Comparison of ENCODE assay signal across 15 cellular contexts in the genomic region with DNA sequence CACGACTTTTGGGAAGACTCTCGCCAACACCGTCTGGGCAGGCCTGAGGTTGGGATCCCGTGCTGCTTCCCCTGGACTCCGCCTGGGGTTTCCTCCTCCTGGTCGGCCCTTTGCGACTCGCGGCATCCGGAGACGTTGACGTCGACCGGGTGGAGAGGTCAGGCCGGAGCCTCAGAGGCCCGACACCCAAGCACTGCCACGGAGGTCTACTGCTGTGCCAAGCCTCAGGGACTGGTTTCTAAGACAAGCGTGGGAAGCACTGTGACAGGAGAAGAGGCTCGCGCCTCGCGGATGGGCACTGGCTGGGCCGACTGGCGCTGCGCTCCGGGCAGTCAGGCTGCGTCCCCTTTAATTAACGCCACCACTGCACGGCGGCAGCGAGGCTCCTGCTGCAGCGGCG. TPM values are rescaled to one million over a fixed set of nuclear protein-coding genes. Genes with fewer than 3 reads are reported as not detected.
"Had no signal": no experiment of that assay in that cellular context is flagged by ENCODE, and none has a peak within 500 bp of the region (broad histone marks: within the 10 kb centered on the region; RNA-seq: fewer than 3 reads in every experiment).

No MANE protein-coding gene starts in this region.

RNA-seq across cellular contexts. Expression of a gene that starts 7.9 kb away (rescaled TPM):
- total RNA-seq: activated B cell treated with CpG ODN at 0.5 μM for 24 hours; activated CD4-positive, alpha-beta memory T cell treated with anti-CD3 and anti-CD28 coated beads for 36 hours; activated CD4-positive, alpha-beta T cell treated with anti-CD3 and anti-CD28 coated beads, Interleukin-2, amount 10 ng/mL, durations not matched to agents 24 days and 14 days; activated CD8-positive, alpha-beta memory T cell treated with anti-CD3 and anti-CD28 coated beads for 36 hours; activated CD8-positive, alpha-beta T cell treated with anti-CD3 and anti-CD28 coated beads for 36 hours; activated naive CD8-positive, alpha-beta T cell treated with anti-CD3 and anti-CD28 coated beads, Interleukin-2, amount 10 ng/mL, durations not matched to agents 7 days and 5 days; activated T-cell treated with anti-CD3 and anti-CD28 coated beads, Interleukin-2, amount 50 U/mL, for 4 hours; activated T-cell treated with anti-CD3 and anti-CD28 coated beads, Interleukin-2, amount 50 U/mL, for 72 hours; activated T-helper 1 cell treated with anti-CD3 and anti-CD28 coated beads, Interleukin-12 subunit alpha, Interleukin-12 subunit beta, Interleukin-2, Interleukin-4 antibody, amounts not matched to agents 30 ng/mL and 10 ng/mL and 1 ng/mL, durations not matched to agents 14 hours and 24 hours and 36 hours; activated T-helper 17 cell treated with anti-CD3 and anti-CD28 coated beads, Interleukin-2, amount 50 U/mL, for 72 hours; astrocyte; body of pancreas; breast epithelium; cardiac septum had no signal
- polyA plus RNA-seq: adipose tissue had no signal
